9 cellular contexts compared by ENCODE assay signal in the genomic region with DNA sequence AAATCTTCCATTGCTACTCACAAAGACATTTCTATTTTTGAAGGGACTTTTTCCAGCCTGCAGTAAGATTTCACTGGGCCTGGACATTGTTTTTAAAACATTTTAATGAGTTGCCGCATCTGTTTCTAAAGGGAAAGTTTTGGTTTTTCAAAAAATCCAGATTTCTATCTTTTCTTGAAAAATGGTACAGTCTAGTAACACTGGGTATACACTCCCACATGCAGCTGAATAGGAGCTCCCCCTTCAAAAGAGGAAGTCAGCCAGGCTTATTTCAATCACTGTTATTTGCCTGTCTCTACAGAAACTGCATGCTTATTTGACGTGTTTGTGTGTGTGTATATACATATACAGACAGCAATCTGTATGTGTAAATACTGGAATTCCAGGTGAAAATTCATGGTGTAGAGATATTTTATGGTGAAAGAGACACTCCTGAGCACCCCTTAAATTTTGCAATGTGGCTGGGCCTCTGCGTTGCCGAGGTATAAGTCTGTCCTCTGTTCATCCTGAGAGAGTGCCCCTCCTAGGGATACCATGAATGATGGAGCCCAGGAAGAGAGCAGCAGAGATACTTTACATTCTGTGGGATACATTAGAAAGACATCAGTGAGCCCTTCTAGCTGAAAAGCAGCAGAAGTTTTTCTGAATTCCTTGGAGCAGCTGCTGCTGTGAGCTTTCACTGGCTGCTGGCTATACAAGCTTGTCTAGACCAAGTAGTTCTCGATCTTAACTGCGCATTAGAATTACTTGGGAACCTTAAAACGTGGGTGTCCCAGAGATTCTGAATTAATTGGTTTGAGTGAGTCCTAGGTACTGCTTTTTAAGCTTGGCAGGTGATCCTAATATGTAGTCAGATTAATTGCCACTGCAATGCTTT. TPM values are rescaled to one million over a fixed set of nuclear protein-coding genes. Genes with fewer than 3 reads are reported as not detected.
A peak's percentile ranks its signal among the peaks of the same experiment; 100 is the strongest.
DNase-seq lines count a peak whose midpoint lies in the region; ATAC-seq and TF ChIP-seq lines count a peak whose summit lies in the region.
"Had no signal": no experiment of that assay in that cellular context is flagged by ENCODE, and none has a peak within 500 bp of the region (broad histone marks: within the 10 kb centered on the region; RNA-seq: fewer than 3 reads in every experiment).

No MANE protein-coding gene starts in this region.

- no peak overlapping the region for H4K91ac ChIP-seq in trophoblast cell (ENCODE audit: low read depth, low read length)

- no peak overlapping the region for H2BK120ac ChIP-seq in trophoblast cell (ENCODE audit: insufficient read depth, low read length, poor library complexity)

- H3K9ac ChIP-seq in trophoblast cell (ENCODE audit: low read length) = no peak overlapping the region

- no peak overlapping the region for H3K14ac ChIP-seq in trophoblast cell (ENCODE audit: low read length)

- no peaks in the 10 kb centered on the region for H3K36me3 ChIP-seq in trophoblast cell (ENCODE audit: control insufficient read depth in 1 of 2, insufficient read depth in 2 of 2, low read length in 2 of 2)
- no peaks in the 10 kb centered on the region for H3K36me3 ChIP-seq in psoas muscle (ENCODE audit: insufficient read depth in 1 of 2, low read depth in 1 of 2)

- H3K23ac ChIP-seq in trophoblast cell (ENCODE audit: low read length) = no peak overlapping the region

- no peaks in the 10 kb centered on the region for H3K4me1 ChIP-seq in trophoblast cell (ENCODE audit: control insufficient read depth in 1 of 2, insufficient read depth in 2 of 2, low read length in 2 of 2)
- no peaks in the 10 kb centered on the region for H3K4me1 ChIP-seq in psoas muscle

- ATAC-seq in GM21515 (IDR thresholded peaks at IDR 0.05; ENCODE audit: unreplicated experiment) (peak; percentile 87), HG03575 (IDR thresholded peaks at IDR 0.05; ENCODE audit: extremely low read depth, insufficient number of reproducible peaks, low FRiP score, unreplicated experiment) (peak; percentile 61), left cardiac atrium (peak; percentile 27 to 80), psoas muscle (no peak)

- H3K9me3 ChIP-seq in trophoblast cell (ENCODE audit: insufficient read depth, low read depth, low read length) (no peaks in the 10 kb centered on the region), psoas muscle (no peaks in the 10 kb centered on the region)

- no peak overlapping the region for H3K4ac ChIP-seq in trophoblast cell (ENCODE audit: low read depth, low read length)

- H4K12ac ChIP-seq in trophoblast cell (ENCODE audit: low read depth, low read length) = no peak overlapping the region

- H3K27ac ChIP-seq in trophoblast cell (ENCODE audit: low read depth, low read length) = no peak overlapping the region
- no peak overlapping the region for H3K27ac ChIP-seq in psoas muscle

- H2AK5ac ChIP-seq in trophoblast cell (ENCODE audit: low read length) = no peak overlapping the region

- no peak overlapping the region for H4K8ac ChIP-seq in trophoblast cell (ENCODE audit: low read depth, low read length)

- no peak overlapping the region for H2AFZ ChIP-seq in trophoblast cell (ENCODE audit: insufficient read depth, low read length, poor library complexity)

- no peak overlapping the region for H2BK5ac ChIP-seq in trophoblast cell (ENCODE audit: low read depth, low read length, poor library complexity)

- peak; percentile 41 for DNase-seq in GM10266 (ENCODE audit: extremely low spot score)
- no peak for DNase-seq in left cardiac atrium
- no peak for DNase-seq in NCI-H2227 (lab: John Stamatoyannopoulos, UW; ENCODE audit: unreplicated experiment)
- DNase-seq in trophoblast cell = no peak
- DNase-seq in pons (ENCODE audit: low spot score) = no peak
- DNase-seq in psoas muscle = no peak
- DNase-seq: activated CD8-positive, alpha-beta memory T cell treated with anti-CD3 and anti-CD28 coated beads for 24 hours had no signal

- H3K4me3 ChIP-seq in trophoblast cell (ENCODE audit: low read depth, low read length) = no peak overlapping the region
- no peak overlapping the region for H3K4me3 ChIP-seq in psoas muscle

- H3K4me2 ChIP-seq in trophoblast cell (ENCODE audit: low read length) = no peak overlapping the region

- H3K79me1 ChIP-seq in trophoblast cell (ENCODE audit: low read length) = no peaks in the 10 kb centered on the region

- H3K27me3 ChIP-seq in trophoblast cell (ENCODE audit: insufficient read depth, low read length) = no peaks in the 10 kb centered on the region
- H3K27me3 ChIP-seq in psoas muscle (ENCODE audit: insufficient read depth in 3 of 3, low read length in 2 of 3) = no peaks in the 10 kb centered on the region

- intact Hi-C loops in left cardiac atrium (cut with DNase I) (no loop called here), psoas muscle (cut with DNase I) (no loop called here)

- no CpG with 5 or more reads among the region's 7 CpGs for WGBS in trophoblast cell (ENCODE audit: extremely low coverage, insufficient coverage, insufficient read length)
- 59 to 75% (median 63%) methylated on average over 7 of the region's 7 CpGs for WGBS in psoas muscle, 3 donors

- TF ChIP-seq CTCF in GM10266 (IDR thresholded peaks at IDR 0.05; ENCODE audit: control insufficient read depth, insufficient read depth, low read depth, missing control alignments) = no peak
- no peak for TF ChIP-seq CTCF in psoas muscle (IDR thresholded peaks at IDR 0.05)

- no peak overlapping the region for H3K18ac ChIP-seq in trophoblast cell (ENCODE audit: low read length)

- no peak overlapping the region for H2BK12ac ChIP-seq in trophoblast cell (ENCODE audit: low read length)

- no peaks in the 10 kb centered on the region for H3K79me2 ChIP-seq in trophoblast cell (ENCODE audit: control insufficient read depth, insufficient read depth, low read length, poor library complexity)

RNA-seq across cellular contexts. Expression of a gene that starts 12.0 kb away (rescaled TPM):
- 10 to 100 TPM in 1 of 2 donors, 1 to 10 TPM in 1; 9.9 to 11.6 TPM for total RNA-seq in left cardiac atrium
- 148 and 152 TPM in 2 replicates for polyA plus RNA-seq in trophoblast cell (2013)
- total RNA-seq in psoas muscle = 1 to 10 TPM in 3 of 4 donors, under 1 TPM in 1; 0.92 to 3.1 (median 2.1) TPM
- 1 to 10 TPM; 2.1 to 6.3 (median 2.9) TPM for polyA plus RNA-seq in psoas muscle

RNA-seq across cellular contexts. Expression of a gene that starts 28.5 kb away (rescaled TPM):
- total RNA-seq in left cardiac atrium = 10 to 100 TPM; 29.0 to 36.3 TPM
- polyA plus RNA-seq in trophoblast cell (2013) = 51.8 and 52.2 TPM in 2 replicates
- total RNA-seq in psoas muscle = 10 to 100 TPM; 16.3 to 23.9 (median 21.5) TPM
- polyA plus RNA-seq in psoas muscle = 10 to 100 TPM; 13.0 to 17.2 (median 16.8) TPM

Comparison
In these comparisons a context has a peak if more than half of its experiments do, and no peak if none do; other contexts are left out.
1. ATAC-seq: peak in GM21515 (single experiment), HG03575 (single experiment) and left cardiac atrium (2 of 2); none in psoas muscle (0 of 4).